8 cellular contexts compared by ENCODE assay signal in the genomic region with DNA sequence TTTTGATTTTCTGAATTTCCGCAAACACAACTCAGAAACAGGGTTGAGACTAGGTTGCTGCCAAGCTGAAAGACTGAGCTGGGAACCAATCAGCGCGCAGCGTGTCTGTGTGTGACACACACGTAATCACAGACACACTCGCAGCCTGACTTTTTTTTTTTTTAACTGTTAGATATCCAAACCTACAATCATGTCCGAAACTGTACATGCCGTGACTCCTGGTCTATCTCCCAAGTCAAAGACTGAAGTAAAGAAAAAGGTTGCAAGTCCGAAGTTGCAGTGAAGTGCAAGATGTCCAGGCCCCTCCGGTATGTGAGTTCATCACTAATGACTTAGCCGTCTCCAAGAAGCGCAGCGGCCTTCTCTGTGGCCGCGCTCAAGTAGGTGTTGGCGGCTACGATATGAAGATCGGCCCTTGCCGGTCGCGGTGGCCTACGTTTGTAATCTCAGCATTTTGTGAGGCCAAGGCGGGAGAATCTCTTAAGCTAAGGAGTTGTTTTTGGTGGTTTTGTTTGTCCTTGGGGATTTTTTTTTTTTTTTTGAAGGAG.
DNase-seq lines count a peak whose midpoint lies in the region; TF ChIP-seq lines count a peak whose summit lies in the region.

No MANE protein-coding gene starts in this region.

- DNase-seq in GM20000 (ENCODE audit: low spot score), result peak; percentile 60
- DNase-seq in NCI-H146 (lab: John Stamatoyannopoulos, UW), result peak; percentile 93
- DNase-seq in mammary epithelial cell, result peak; percentile 89
- peak; percentile 88 for DNase-seq in skeletal muscle cell (ENCODE audit: low read depth)
- DNase-seq in NCI-H2107 (lab: John Stamatoyannopoulos, UW), result no peak

- WGBS in mammary epithelial cell (ENCODE audit: low coverage, missing lambda C conversion rate), result 12% methylated on average over 18 of the region's 23 CpGs

- H3K79me2 ChIP-seq in mammary epithelial cell (ENCODE audit: insufficient read depth, low read length), result peaks cover 8% of the 10 kb centered on the region

- dilution Hi-C loops in mammary epithelial cell (cut with HindIII; ENCODE audit: low sequenced_read_pairs), result loop anchor here (5.0 to 25.0 kb wide), 4 partner anchors 33 to 942 kb away; a partner anchor contains a TSS

- no peaks in the 10 kb centered on the region for H3K36me3 ChIP-seq in mammary epithelial cell (ENCODE audit: insufficient read depth, low read length)
- H3K36me3 ChIP-seq in iPS-20b (ENCODE audit: insufficient read depth, low read depth, low read length), result peaks cover 4% of the 10 kb centered on the region; the same call in 1 of the 2 replicates

- H3K27ac ChIP-seq in C4-2B, result peak overlapping the region; percentile 99
- peak overlapping the region; percentile 88 for H3K27ac ChIP-seq in VCaP
- H3K27ac ChIP-seq in mammary epithelial cell (ENCODE audit: insufficient read depth, low read depth, low read length), result peak overlapping the region; percentile 87
- H3K27ac ChIP-seq in iPS-20b (ENCODE audit: low read length), result no peak overlapping the region

- in situ Hi-C loops in mammary epithelial cell (cut with MboI; ENCODE audit: low sequenced_read_pairs in 2 of 2), result no loop called here

- H3K9me3 ChIP-seq in mammary epithelial cell (replicated peaks; ENCODE audit: insufficient read depth, low read length) (no peaks in the 10 kb centered on the region), iPS-20b (ENCODE audit: insufficient read depth, low read depth, low read length) (no peaks in the 10 kb centered on the region)

- peak overlapping the region; percentile 87 for H3K4me2 ChIP-seq in mammary epithelial cell (ENCODE audit: insufficient read depth, low read depth, low read length)

- CTCF ChIA-PET in mammary epithelial cell (lab: Charles Lee; ENCODE audit: low non-redundant PET), result no interaction called here

- peaks cover 8% of the 10 kb centered on the region for H3K4me1 ChIP-seq in mammary epithelial cell (ENCODE audit: insufficient read depth, low read length)
- H3K4me1 ChIP-seq in iPS-20b (ENCODE audit: insufficient read depth, low read length), result no peaks in the 10 kb centered on the region

- BruUV-seq in mammary epithelial cell (replicated peaks; lab: Mats Ljungman, UMichigan), result no TSS peak

- no peak for TF ChIP-seq CTCF in C4-2B (conservative IDR thresholded peaks at IDR 0.05)
- no peak for TF ChIP-seq CTCF in GM20000 (IDR thresholded peaks at IDR 0.05; ENCODE audit: extremely low read depth, missing control alignments)
- no peak for TF ChIP-seq CTCF in VCaP (conservative IDR thresholded peaks at IDR 0.05)
- TF ChIP-seq CTCF in mammary epithelial cell (conservative IDR thresholded peaks at IDR 0.05 in 1 of 2, IDR thresholded peaks at IDR 0.05 in 1 of 2; ENCODE audit: extremely low read depth in 1 of 2, insufficient read depth in 1 of 2, low read depth in 1 of 2, low read length in 2 of 2), result no peak

- peak overlapping the region; percentile 74 for H3K9ac ChIP-seq in mammary epithelial cell (ENCODE audit: insufficient read depth, low read length)
- H3K9ac ChIP-seq in iPS-20b (ENCODE audit: low read depth, low read length), result peak overlapping the region; percentile 100

- peak overlapping the region; percentile 63 for H2AFZ ChIP-seq in mammary epithelial cell (ENCODE audit: low read depth, low read length)

- H4K20me1 ChIP-seq in mammary epithelial cell (ENCODE audit: insufficient read depth, low read length), result no peaks in the 10 kb centered on the region

- intact Hi-C loops in mammary epithelial cell (cut with micrococcal nuclease), result no loop called here

- H3K4me3 ChIP-seq in mammary epithelial cell (replicated peaks in 1 of 3; ENCODE audit: insufficient read depth in 1 of 3, low read depth in 2 of 3, low read length in 3 of 3) (peak overlapping the region; percentile 43 to 90 (median 69)), iPS-20b (ENCODE audit: low read length) (peak overlapping the region; percentile 95), skeletal muscle cell (ENCODE audit: low read depth, low read length) (peak overlapping the region; percentile 69)

- H3K27me3 ChIP-seq in mammary epithelial cell (ENCODE audit: insufficient read depth, low read length) (no peaks in the 10 kb centered on the region), iPS-20b (ENCODE audit: insufficient read depth, low read length) (no peaks in the 10 kb centered on the region)
